27 cellular contexts compared by ENCODE assay signal in genomic region chr6:111307275-111307858, GRCh38.
DNase-seq lines count a peak whose midpoint lies in the region; ATAC-seq and TF ChIP-seq lines count a peak whose summit lies in the region.
"Had no signal": no experiment of that assay in that cellular context is flagged by ENCODE, and none has a peak within 500 bp of the region (broad histone marks: within the 10 kb centered on the region; RNA-seq: fewer than 3 reads in every experiment).

No MANE protein-coding gene starts in this region.

- DNase-seq in MCF 10A (ENCODE audit: unreplicated experiment): peak; percentile 8
- DNase-seq in breast epithelium (ENCODE audit: low spot score in 2 of 2): no peak
- peak; percentile 10 for DNase-seq in epithelial cell of prostate (ENCODE audit: low read depth, low spot score)
- no peak for DNase-seq in posterior cingulate gyrus
- DNase-seq in hypothalamus (lab: John Stamatoyannopoulos, UW): no peak
- DNase-seq in amygdala (lab: John Stamatoyannopoulos, UW): no peak
- no peak for DNase-seq in sciatic nerve (ENCODE audit: low spot score)
- DNase-seq: 8988T; CD4-positive, alpha-beta memory T cell; DMS 273 treated with DMSO at 0.1 percent for 48 hours; DMS79 treated with DMSO at 0.1 percent for 48 hours; GOT3; MV-4-11; NCI-H1105 treated with DMSO at 0.1 percent for 48 hours; NCI-H1694; NCI-H2081; NCI-H2171; NCI-H345; NCI-H524; NCI-H774; SJCRH30 had no signal

- H3K4me3 ChIP-seq in breast epithelium (no peak overlapping the region), liver (ENCODE audit: low read depth in 1 of 3, low read length in 3 of 3) (no peak overlapping the region)
- H3K4me3 ChIP-seq: BLaER1 treated with 17β-estradiol and CSF1 and Interleukin-3, amounts not matched to agents 10 nM and 100 nM; Peyer's patch; SJCRH30 had no signal

- H3K9me3 Mint-ChIP-seq in MCF 10A (ENCODE audit: unreplicated experiment): no peaks in the 10 kb centered on the region

- H3K4me1 Mint-ChIP-seq in MCF 10A (ENCODE audit: insufficient read depth, unreplicated experiment): no peaks in the 10 kb centered on the region
- H3K4me1 Mint-ChIP-seq: CD4-positive, alpha-beta memory T cell had no signal

- 51% methylated on average over 7 of the region's 7 CpGs for WGBS in liver

- H3K36me3 ChIP-seq in breast epithelium: peaks cover 5% of the 10 kb centered on the region
- peaks cover 5 to 24% (median 22%) of the 10 kb centered on the region in 4 donors for H3K36me3 ChIP-seq in liver (ENCODE audit: control insufficient read depth in 4 of 4, insufficient read depth in 3 of 4, low read depth in 1 of 4, low read length in 3 of 4)

- ATAC-seq in sciatic nerve: no peak
- ATAC-seq: HCT116 had no signal

- CTCF ChIA-PET in MCF 10A (lab: Yijun Ruan, JAX): no interaction called here

- no peak overlapping the region for H3K9ac ChIP-seq in liver (ENCODE audit: low read depth in 1 of 2, low read length in 2 of 2)
- H3K9ac ChIP-seq: BLaER1 treated with 17β-estradiol and CSF1 and Interleukin-3, amounts not matched to agents 10 nM and 100 nM; KMS-11 had no signal

- no TSS peak for BruUV-seq in MCF 10A (replicated peaks; lab: Mats Ljungman, UMichigan)

- H3K4me1 ChIP-seq in breast epithelium: no peaks in the 10 kb centered on the region
- peaks cover 0 to 1% (median 0%) of the 10 kb centered on the region in 4 donors for H3K4me1 ChIP-seq in liver (ENCODE audit: control insufficient read depth in 4 of 4, insufficient read depth in 4 of 4, low read length in 3 of 4)
- H3K4me1 ChIP-seq: Caco-2, SJCRH30 had no signal

- H3K9me3 ChIP-seq in breast epithelium (no peaks in the 10 kb centered on the region), liver (ENCODE audit: control insufficient read depth in 4 of 4, low read length in 3 of 4) (no peaks in the 10 kb centered on the region)
- H3K9me3 ChIP-seq: Caco-2, Peyer's patch, SJCRH30 had no signal

- no peak for TF ChIP-seq POLR2A in breast epithelium (IDR thresholded peaks at IDR 0.05)

- TF ChIP-seq CTCF in MCF 10A (IDR thresholded peaks at IDR 0.05; ENCODE audit: unreplicated experiment): no peak
- no peak for TF ChIP-seq CTCF in breast epithelium (IDR thresholded peaks at IDR 0.05)
- TF ChIP-seq CTCF in liver (IDR thresholded peaks at IDR 0.05; ENCODE audit: low read depth, low read length, missing input control): no peak

- no peak overlapping the region for H3K4me3 Mint-ChIP-seq in MCF 10A (ENCODE audit: unreplicated experiment)
- H3K4me3 Mint-ChIP-seq: CD4-positive, alpha-beta memory T cell had no signal

- intact Hi-C loops in MCF 10A (cut with micrococcal nuclease) (no loop called here), breast epithelium (cut with DNase I; ENCODE audit: low total_unique reads) (no loop called here), posterior cingulate gyrus (cut with DNase I) (no loop called here), sciatic nerve (cut with DNase I) (no loop called here)

- H3K27ac ChIP-seq in breast epithelium: no peak overlapping the region
- peak overlapping the region; percentile 1 for H3K27ac ChIP-seq in epithelial cell of prostate
- no peak overlapping the region for H3K27ac ChIP-seq in liver (ENCODE audit: low read depth in 1 of 2, low read length in 2 of 2)
- H3K27ac ChIP-seq: BLaER1 treated with 17β-estradiol and CSF1 and Interleukin-3, amounts not matched to agents 10 nM and 100 nM; KMS-11; SJCRH30 had no signal

- POLR2A ChIA-PET in MCF 10A (lab: Yijun Ruan, JAX): no interaction called here

- peaks cover 87% of the 10 kb centered on the region for H3K36me3 Mint-ChIP-seq in MCF 10A (ENCODE audit: insufficient read depth, unreplicated experiment)

- no peaks in the 10 kb centered on the region for H3K27me3 Mint-ChIP-seq in MCF 10A (ENCODE audit: insufficient read depth, unreplicated experiment)
- H3K27me3 Mint-ChIP-seq: CD4-positive, alpha-beta memory T cell had no signal

- TF ChIP-seq RAD21 in liver (IDR thresholded peaks at IDR 0.05): no peak

- no peak overlapping the region for H3K27ac Mint-ChIP-seq in MCF 10A (ENCODE audit: low read depth, unreplicated experiment)

- H3K27me3 ChIP-seq in breast epithelium (no peaks in the 10 kb centered on the region), liver (ENCODE audit: control insufficient read depth in 4 of 4, insufficient read depth in 4 of 4, low read length in 3 of 4) (no peaks in the 10 kb centered on the region)
- H3K27me3 ChIP-seq: BLaER1 treated with 17β-estradiol and CSF1 and Interleukin-3, amounts not matched to agents 10 nM and 100 nM; Peyer's patch; SJCRH30 had no signal

TF ChIP-seq in liver, 16 proteins besides CTCF, POLR2A, EP300 and RAD21:
- peak; percentile 42 to 56 for TF ChIP-seq HNF4A (conservative IDR thresholded peaks at IDR 0.05)
- no peak for TF ChIP-seq NR2F2 (IDR thresholded peaks at IDR 0.05)
- peak in 1 of 2 donors; percentile 5 for TF ChIP-seq RXRA (IDR thresholded peaks at IDR 0.05)
TF ChIP-seq in liver: peak in this region for 2.

Comparison
In these comparisons a context has a peak if more than half of its experiments do, and no peak if none do; other contexts are left out.
1. DNase-seq: peak in MCF 10A (single experiment) and epithelial cell of prostate (single experiment); none in breast epithelium (0 of 2), posterior cingulate gyrus (0 of 10), hypothalamus (0 of 51), amygdala (0 of 56) and sciatic nerve (single experiment).